25 cellular contexts compared by ENCODE assay signal in genomic region chr1:1925437-1926345, GRCh38. TPM values are rescaled to one million over a fixed set of nuclear protein-coding genes. Genes with fewer than 3 reads are reported as not detected.
"Had no signal": no experiment of that assay in that cellular context is flagged by ENCODE, and none has a peak within 500 bp of the region (broad histone marks: within the 10 kb centered on the region; RNA-seq: fewer than 3 reads in every experiment).

No MANE protein-coding gene starts in this region.

- ATAC-seq: activated CD8-positive, alpha-beta T cell treated with anti-CD3 and anti-CD28 coated beads, Interleukin-2, amount 10 ng/mL, durations not matched to agents 7 days and 5 days; effector memory CD8-positive, alpha-beta T cell; foreskin keratinocyte; left lobe of liver had no signal

- H3K27ac ChIP-seq: cardiac muscle cell, epithelial cell of prostate, foreskin keratinocyte, prostate gland, right atrium auricular region, skin epidermis, tibial nerve, uterus had no signal

- H3K9me3 Mint-ChIP-seq: activated B cell treated with CpG ODN at 0.5 μM for 24 hours; activated naive CD8-positive, alpha-beta T cell treated with anti-CD3 and anti-CD28 coated beads, Interleukin-2, amount 10 ng/mL, durations not matched to agents 7 days and 5 days; activated T-cell treated with anti-CD3 and anti-CD28 coated beads, Interleukin-2, amount 50 U/mL, for 24 hours; activated T-helper 2 cell treated with anti-CD3 and anti-CD28 coated beads, Interferon-gamma antibody, Interleukin-2, Interleukin-4, amounts not matched to agents 10 μg/mL and 5 μg/mL and 100 μg/mL, durations not matched to agents 14 hours and 24 hours and 36 hours; effector memory CD8-positive, alpha-beta T cell; stimulated activated naive CD8-positive, alpha-beta T cell treated with anti-CD3 and anti-CD28 coated beads, Interleukin-15, Interleukin-2, amounts not matched to agents 100 ng/mL and 50 ng/mL, for 24 hours had no signal

- H3K4me3 Mint-ChIP-seq: activated B cell treated with CpG ODN at 0.5 μM for 24 hours; activated CD8-positive, alpha-beta T cell treated with anti-CD3 and anti-CD28 coated beads, Interleukin-2, amount 10 ng/mL, durations not matched to agents 7 days and 5 days; activated naive CD8-positive, alpha-beta T cell treated with anti-CD3 and anti-CD28 coated beads, Interleukin-2, amount 10 ng/mL, durations not matched to agents 7 days and 5 days; activated T-cell treated with anti-CD3 and anti-CD28 coated beads, Interleukin-2, amount 50 U/mL, for 24 hours; effector memory CD8-positive, alpha-beta T cell; stimulated activated naive CD8-positive, alpha-beta T cell treated with anti-CD3 and anti-CD28 coated beads, Interleukin-15, Interleukin-2, amounts not matched to agents 100 ng/mL and 50 ng/mL, for 24 hours had no signal

- H3K36me3 ChIP-seq: cardiac muscle cell, prostate gland, right atrium auricular region, tibial nerve, uterus had no signal

- H3K4me1 ChIP-seq: foreskin keratinocyte, prostate gland, uterus had no signal

- H3K9me3 ChIP-seq: prostate gland, right atrium auricular region, tibial nerve, uterus had no signal

- H3K27me3 ChIP-seq: cardiac muscle cell, right atrium auricular region, uterus had no signal

- DNase-seq: activated B cell treated with CpG ODN at 0.5 μM for 24 hours; activated CD4-positive, alpha-beta T cell treated with anti-CD3 and anti-CD28 coated beads for 4 hours; activated CD8-positive, alpha-beta T cell treated with anti-CD3 and anti-CD28 coated beads, Interleukin-2, amount 10 ng/mL, durations not matched to agents 7 days and 5 days; activated naive CD4-positive, alpha-beta T cell treated with Interleukin-2 at 50 U/mL for 16 hours; activated naive CD8-positive, alpha-beta T cell treated with anti-CD3 and anti-CD28 coated beads, Interleukin-2, amount 10 ng/mL, durations not matched to agents 7 days and 5 days; activated T-cell treated with anti-CD3 and anti-CD28 coated beads, Interleukin-2, amount 50 U/mL, for 24 hours; amygdala; dermis blood vessel endothelial cell; effector memory CD8-positive, alpha-beta T cell; foreskin keratinocyte; hypothalamus; mammary epithelial cell; uterus had no signal

- H3K4me3 ChIP-seq: cardiac muscle cell, prostate gland, right atrium auricular region, skin epidermis, tibial nerve, uterus had no signal

- H3K4me1 Mint-ChIP-seq: activated B cell treated with CpG ODN at 0.5 μM for 24 hours; activated naive CD8-positive, alpha-beta T cell treated with anti-CD3 and anti-CD28 coated beads, Interleukin-2, amount 10 ng/mL, durations not matched to agents 7 days and 5 days had no signal

- H3K27me3 Mint-ChIP-seq: activated naive CD8-positive, alpha-beta T cell treated with anti-CD3 and anti-CD28 coated beads, Interleukin-2, amount 10 ng/mL, durations not matched to agents 7 days and 5 days; activated T-cell treated with anti-CD3 and anti-CD28 coated beads, Interleukin-2, amount 50 U/mL, for 24 hours; effector memory CD8-positive, alpha-beta T cell; stimulated activated naive CD8-positive, alpha-beta T cell treated with anti-CD3 and anti-CD28 coated beads, Interleukin-15, Interleukin-2, amounts not matched to agents 100 ng/mL and 50 ng/mL, for 24 hours had no signal

- H3K36me3 Mint-ChIP-seq: activated naive CD8-positive, alpha-beta T cell treated with anti-CD3 and anti-CD28 coated beads, Interleukin-2, amount 10 ng/mL, durations not matched to agents 7 days and 5 days had no signal

- H3K27ac Mint-ChIP-seq: activated B cell treated with CpG ODN at 0.5 μM for 24 hours; activated CD8-positive, alpha-beta T cell treated with anti-CD3 and anti-CD28 coated beads, Interleukin-2, amount 10 ng/mL, durations not matched to agents 7 days and 5 days; activated naive CD8-positive, alpha-beta T cell treated with anti-CD3 and anti-CD28 coated beads, Interleukin-2, amount 10 ng/mL, durations not matched to agents 7 days and 5 days; activated T-cell treated with anti-CD3 and anti-CD28 coated beads, Interleukin-2, amount 50 U/mL, for 24 hours; activated T-helper 2 cell treated with anti-CD3 and anti-CD28 coated beads, Interferon-gamma antibody, Interleukin-2, Interleukin-4, amounts not matched to agents 10 μg/mL and 5 μg/mL and 100 μg/mL, durations not matched to agents 14 hours and 24 hours and 36 hours; effector memory CD8-positive, alpha-beta T cell; stimulated activated naive CD8-positive, alpha-beta T cell treated with anti-CD3 and anti-CD28 coated beads, Interleukin-15, Interleukin-2, amounts not matched to agents 100 ng/mL and 50 ng/mL, for 24 hours had no signal

RNA-seq across cellular contexts. Expression of gene TMEM52, which starts 6.6 kb away (rescaled TPM):
- total RNA-seq: activated naive CD8-positive, alpha-beta T cell treated with anti-CD3 and anti-CD28 coated beads, Interleukin-2, amount 10 ng/mL, durations not matched to agents 7 days and 5 days; dermis blood vessel endothelial cell had no signal

RNA-seq across cellular contexts. Expression of gene CALML6, which starts 10.6 kb away (rescaled TPM):
- total RNA-seq: foreskin keratinocyte, mononuclear cell, omental fat pad, right atrium auricular region had no signal
- polyA plus RNA-seq: neural cell had no signal
